In the genomic region with DNA sequence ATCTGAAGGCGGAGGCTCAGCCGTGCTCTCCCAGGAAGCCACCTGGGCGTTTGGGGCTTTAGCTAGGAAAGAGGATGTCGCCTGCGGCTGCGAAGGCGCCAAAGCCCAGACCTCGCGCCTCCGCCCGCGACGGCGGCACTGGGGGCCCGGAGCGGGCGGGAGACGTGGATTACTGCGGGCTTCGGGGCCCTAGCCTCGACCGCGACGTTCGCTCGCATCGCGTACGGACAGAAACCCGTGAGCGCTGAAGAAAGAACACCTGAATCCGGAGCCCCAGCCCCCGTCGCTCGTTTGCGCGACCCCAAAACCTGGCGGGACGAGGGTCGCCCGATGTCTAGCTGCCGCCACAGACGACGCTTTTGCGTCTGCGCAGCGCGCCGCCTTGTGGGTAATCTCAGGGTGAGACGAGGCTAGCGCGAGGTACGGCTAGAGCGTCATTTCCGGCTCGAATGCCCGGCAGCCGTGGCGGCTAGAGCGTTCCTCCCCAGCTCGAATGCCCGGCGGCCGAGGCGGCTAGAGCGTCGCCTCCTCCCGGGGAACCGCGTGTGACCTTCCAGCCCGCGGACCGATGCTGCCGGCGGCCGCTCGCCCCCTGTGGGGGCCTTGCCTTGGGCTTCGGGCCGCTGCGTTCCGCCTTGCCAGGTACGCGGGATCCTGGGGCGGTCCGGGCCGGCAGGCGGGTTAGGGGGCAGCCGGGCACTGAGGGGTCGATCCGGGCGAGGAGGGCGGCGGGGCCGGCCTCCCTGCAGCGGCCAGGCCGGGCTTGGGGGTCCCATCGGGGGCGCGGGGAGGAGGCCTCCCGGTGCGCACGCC, we compare ENCODE assay signal across 1 cellular context.
A peak's percentile ranks its signal among the peaks of the same experiment; 100 is the strongest.
TF ChIP-seq lines count a peak whose summit lies in the region.

A gene (plus strand): TSS at position 434 of the 813 bp plus-strand sequence. CDS start 135 bp downstream, at position 569.

TF ChIP-seq in HepG2, 621 proteins besides CTCF, POLR2A, EP300 and RAD21 (continued from another document and continues in another):
- TF ChIP-seq, protein P1, sequence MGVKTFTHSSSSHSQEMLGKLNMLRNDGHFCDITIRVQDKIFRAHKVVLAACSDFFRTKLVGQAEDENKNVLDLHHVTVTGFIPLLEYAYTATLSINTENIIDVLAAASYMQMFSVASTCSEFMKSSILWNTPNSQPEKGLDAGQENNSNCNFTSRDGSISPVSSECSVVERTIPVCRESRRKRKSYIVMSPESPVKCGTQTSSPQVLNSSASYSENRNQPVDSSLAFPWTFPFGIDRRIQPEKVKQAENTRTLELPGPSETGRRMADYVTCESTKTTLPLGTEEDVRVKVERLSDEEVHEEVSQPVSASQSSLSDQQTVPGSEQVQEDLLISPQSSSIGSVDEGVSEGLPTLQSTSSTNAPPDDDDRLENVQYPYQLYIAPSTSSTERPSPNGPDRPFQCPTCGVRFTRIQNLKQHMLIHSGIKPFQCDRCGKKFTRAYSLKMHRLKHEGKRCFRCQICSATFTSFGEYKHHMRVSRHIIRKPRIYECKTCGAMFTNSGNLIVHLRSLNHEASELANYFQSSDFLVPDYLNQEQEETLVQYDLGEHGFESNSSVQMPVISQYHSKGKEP (CRISPR knock-in tag; IDR thresholded peaks at IDR 0.05): peak; percentile 73; the same call in 1 of the 2 replicates
- no peak for TF ChIP-seq EHMT2 (IDR thresholded peaks at IDR 0.05; ENCODE audit: borderline replicate concordance, low read depth, low read length)
- TF ChIP-seq, protein P2, sequence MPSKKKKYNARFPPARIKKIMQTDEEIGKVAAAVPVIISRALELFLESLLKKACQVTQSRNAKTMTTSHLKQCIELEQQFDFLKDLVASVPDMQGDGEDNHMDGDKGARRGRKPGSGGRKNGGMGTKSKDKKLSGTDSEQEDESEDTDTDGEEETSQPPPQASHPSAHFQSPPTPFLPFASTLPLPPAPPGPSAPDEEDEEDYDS (CRISPR knock-in tag; IDR thresholded peaks at IDR 0.05): peak; percentile 86; the same call in 1 of the 2 replicates
- TF ChIP-seq, protein P3, sequence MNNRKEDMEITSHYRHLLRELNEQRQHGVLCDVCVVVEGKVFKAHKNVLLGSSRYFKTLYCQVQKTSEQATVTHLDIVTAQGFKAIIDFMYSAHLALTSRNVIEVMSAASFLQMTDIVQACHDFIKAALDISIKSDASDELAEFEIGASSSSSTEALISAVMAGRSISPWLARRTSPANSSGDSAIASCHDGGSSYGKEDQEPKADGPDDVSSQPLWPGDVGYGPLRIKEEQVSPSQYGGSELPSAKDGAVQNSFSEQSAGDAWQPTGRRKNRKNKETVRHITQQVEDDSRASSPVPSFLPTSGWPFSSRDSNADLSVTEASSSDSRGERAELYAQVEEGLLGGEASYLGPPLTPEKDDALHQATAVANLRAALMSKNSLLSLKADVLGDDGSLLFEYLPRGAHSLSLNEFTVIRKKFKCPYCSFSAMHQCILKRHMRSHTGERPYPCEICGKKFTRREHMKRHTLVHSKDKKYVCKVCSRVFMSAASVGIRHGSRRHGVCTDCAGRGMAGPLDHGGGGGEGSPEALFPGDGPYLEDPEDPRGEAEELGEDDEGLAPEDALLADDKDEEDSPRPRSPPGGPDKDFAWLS (CRISPR knock-in tag; IDR thresholded peaks at IDR 0.05; ENCODE audit: borderline replicate concordance): peak; percentile 49; the same call in 1 of the 2 replicates
- TF ChIP-seq ZNF382 (CRISPR knock-in tag; IDR thresholded peaks at IDR 0.05; ENCODE audit: borderline replicate concordance): no peak
- TF ChIP-seq DNMT1 (CRISPR knock-in tag; IDR thresholded peaks at IDR 0.05): peak; percentile 83
- TF ChIP-seq ZNF224 (CRISPR knock-in tag; IDR thresholded peaks at IDR 0.05): no peak
- TF ChIP-seq, protein P4, sequence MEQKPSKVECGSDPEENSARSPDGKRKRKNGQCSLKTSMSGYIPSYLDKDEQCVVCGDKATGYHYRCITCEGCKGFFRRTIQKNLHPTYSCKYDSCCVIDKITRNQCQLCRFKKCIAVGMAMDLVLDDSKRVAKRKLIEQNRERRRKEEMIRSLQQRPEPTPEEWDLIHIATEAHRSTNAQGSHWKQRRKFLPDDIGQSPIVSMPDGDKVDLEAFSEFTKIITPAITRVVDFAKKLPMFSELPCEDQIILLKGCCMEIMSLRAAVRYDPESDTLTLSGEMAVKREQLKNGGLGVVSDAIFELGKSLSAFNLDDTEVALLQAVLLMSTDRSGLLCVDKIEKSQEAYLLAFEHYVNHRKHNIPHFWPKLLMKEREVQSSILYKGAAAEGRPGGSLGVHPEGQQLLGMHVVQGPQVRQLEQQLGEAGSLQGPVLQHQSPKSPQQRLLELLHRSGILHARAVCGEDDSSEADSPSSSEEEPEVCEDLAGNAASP (CRISPR knock-in tag; IDR thresholded peaks at IDR 0.05; ENCODE audit: borderline replicate concordance): peak; percentile 91; the same call in 1 of the 2 replicates
- no peak for TF ChIP-seq MAFF (IDR thresholded peaks at IDR 0.05; ENCODE audit: low read depth, low read length)
- TF ChIP-seq NFRKB (IDR thresholded peaks at IDR 0.05): no peak
- peak; percentile 94 for TF ChIP-seq ZNF556 (CRISPR knock-in tag; IDR thresholded peaks at IDR 0.05; ENCODE audit: borderline replicate concordance)
- TF ChIP-seq, protein P5, sequence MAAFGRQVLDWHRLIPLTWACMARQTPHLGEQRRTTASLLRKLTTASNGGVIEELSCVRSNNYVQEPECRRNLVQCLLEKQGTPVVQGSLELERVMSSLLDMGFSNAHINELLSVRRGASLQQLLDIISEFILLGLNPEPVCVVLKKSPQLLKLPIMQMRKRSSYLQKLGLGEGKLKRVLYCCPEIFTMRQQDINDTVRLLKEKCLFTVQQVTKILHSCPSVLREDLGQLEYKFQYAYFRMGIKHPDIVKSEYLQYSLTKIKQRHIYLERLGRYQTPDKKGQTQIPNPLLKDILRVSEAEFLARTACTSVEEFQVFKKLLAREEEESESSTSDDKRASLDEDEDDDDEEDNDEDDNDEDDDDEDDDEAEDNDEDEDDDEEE (CRISPR knock-in tag; IDR thresholded peaks at IDR 0.05): peak; percentile 96
- TF ChIP-seq, protein P6, sequence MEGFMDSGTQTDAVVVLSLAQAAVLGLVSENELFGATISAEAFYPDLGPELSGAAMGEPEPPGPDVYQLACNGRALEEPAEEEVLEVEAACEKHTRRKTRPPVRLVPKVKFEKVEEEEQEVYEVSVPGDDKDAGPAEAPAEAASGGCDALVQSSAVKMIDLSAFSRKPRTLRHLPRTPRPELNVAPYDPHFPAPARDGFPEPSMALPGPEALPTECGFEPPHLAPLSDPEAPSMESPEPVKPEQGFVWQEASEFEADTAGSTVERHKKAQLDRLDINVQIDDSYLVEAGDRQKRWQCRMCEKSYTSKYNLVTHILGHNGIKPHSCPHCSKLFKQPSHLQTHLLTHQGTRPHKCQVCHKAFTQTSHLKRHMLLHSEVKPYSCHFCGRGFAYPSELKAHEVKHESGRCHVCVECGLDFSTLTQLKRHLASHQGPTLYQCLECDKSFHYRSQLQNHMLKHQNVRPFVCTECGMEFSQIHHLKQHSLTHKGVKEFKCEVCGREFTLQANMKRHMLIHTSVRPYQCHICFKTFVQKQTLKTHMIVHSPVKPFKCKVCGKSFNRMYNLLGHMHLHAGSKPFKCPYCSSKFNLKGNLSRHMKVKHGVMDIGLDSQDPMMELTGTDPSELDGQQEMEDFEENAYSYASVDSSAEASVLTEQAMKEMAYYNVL (CRISPR knock-in tag; IDR thresholded peaks at IDR 0.05; ENCODE audit: borderline replicate concordance): peak; percentile 68; the same call in 1 of the 2 replicates
- peak; percentile 91 for TF ChIP-seq TEAD3 (CRISPR knock-in tag; optimal IDR thresholded peaks at IDR 0.05; ENCODE audit: borderline replicate concordance)
- TF ChIP-seq, protein P7, sequence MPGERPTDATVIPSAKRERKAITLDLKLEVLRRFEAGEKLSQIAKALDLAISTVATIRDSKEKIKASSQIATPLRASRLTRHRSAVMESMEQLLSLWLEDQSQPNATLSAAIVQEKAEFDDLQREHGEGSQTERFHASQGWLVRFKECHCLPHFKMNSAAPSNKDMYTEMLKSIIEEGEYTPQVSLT (CRISPR knock-in tag; IDR thresholded peaks at IDR 0.05; ENCODE audit: borderline replicate concordance, low read depth): no peak; the same call in 1 of the 2 replicates
- TF ChIP-seq ZNF570 (CRISPR knock-in tag; IDR thresholded peaks at IDR 0.05; ENCODE audit: borderline replicate concordance): peak; percentile 74; the same call in 1 of the 2 replicates
- peak; percentile 62; the same call in 1 of the 2 replicates for TF ChIP-seq GATA4 (IDR thresholded peaks at IDR 0.05; ENCODE audit: borderline replicate concordance, low read depth)
- peak; percentile 29; the same call in 1 of the 2 replicates for TF ChIP-seq DNMT3B (CRISPR knock-in tag; conservative IDR thresholded peaks at IDR 0.05)
- TF ChIP-seq NRL (CRISPR knock-in tag; IDR thresholded peaks at IDR 0.05; ENCODE audit: borderline replicate concordance): peak; percentile 48; the same call in 1 of the 2 replicates
- peak; percentile 87 for TF ChIP-seq ZNF709 (CRISPR knock-in tag; IDR thresholded peaks at IDR 0.05)
- 0 out of 2 replicates have a peak, but pooled peaks have one; percentile 43 for TF ChIP-seq ZNF839 (CRISPR knock-in tag; IDR thresholded peaks at IDR 0.05; ENCODE audit: borderline replicate concordance)
- TF ChIP-seq HES4 (CRISPR knock-in tag; IDR thresholded peaks at IDR 0.05; ENCODE audit: borderline replicate concordance): peak; percentile 90; the same call in 1 of the 2 replicates
- TF ChIP-seq MED8 (CRISPR knock-in tag; IDR thresholded peaks at IDR 0.05; ENCODE audit: insufficient replicate concordance): peak; percentile 81
- TF ChIP-seq, protein P8, sequence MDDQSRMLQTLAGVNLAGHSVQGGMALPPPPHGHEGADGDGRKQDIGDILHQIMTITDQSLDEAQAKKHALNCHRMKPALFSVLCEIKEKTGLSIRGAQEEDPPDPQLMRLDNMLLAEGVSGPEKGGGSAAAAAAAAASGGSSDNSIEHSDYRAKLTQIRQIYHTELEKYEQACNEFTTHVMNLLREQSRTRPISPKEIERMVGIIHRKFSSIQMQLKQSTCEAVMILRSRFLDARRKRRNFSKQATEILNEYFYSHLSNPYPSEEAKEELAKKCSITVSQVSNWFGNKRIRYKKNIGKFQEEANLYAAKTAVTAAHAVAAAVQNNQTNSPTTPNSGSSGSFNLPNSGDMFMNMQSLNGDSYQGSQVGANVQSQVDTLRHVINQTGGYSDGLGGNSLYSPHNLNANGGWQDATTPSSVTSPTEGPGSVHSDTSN (CRISPR knock-in tag; IDR thresholded peaks at IDR 0.05; ENCODE audit: borderline replicate concordance): peak; percentile 72; the same call in 1 of the 2 replicates
- TF ChIP-seq CREM (IDR thresholded peaks at IDR 0.05): peak; percentile 94
- peak; percentile 73; the same call in 1 of the 2 replicates for TF ChIP-seq CREM (CRISPR knock-in tag; IDR thresholded peaks at IDR 0.05)
- peak; percentile 96 for TF ChIP-seq ZNF143 (CRISPR knock-in tag; IDR thresholded peaks at IDR 0.05)
- TF ChIP-seq ZNF816 (CRISPR knock-in tag; IDR thresholded peaks at IDR 0.05; ENCODE audit: borderline replicate concordance): peak; percentile 68; the same call in 1 of the 2 replicates
- peak; percentile 98 for TF ChIP-seq KAT7 (CRISPR knock-in tag; IDR thresholded peaks at IDR 0.05; ENCODE audit: borderline replicate concordance)
- no peak for TF ChIP-seq KDM1A (CRISPR knock-in tag; IDR thresholded peaks at IDR 0.05)
- TF ChIP-seq ZNF12 (CRISPR knock-in tag; IDR thresholded peaks at IDR 0.05): peak; percentile 79
- TF ChIP-seq ZFP36L1 (CRISPR knock-in tag; IDR thresholded peaks at IDR 0.05): peak; percentile 94
- 0 out of 2 replicates have a peak, but pooled peaks have one; percentile 34 for TF ChIP-seq ZFP37 (CRISPR knock-in tag; IDR thresholded peaks at IDR 0.05; ENCODE audit: borderline replicate concordance)
- no peak for TF ChIP-seq TRIM24 (CRISPR knock-in tag; IDR thresholded peaks at IDR 0.05)
- TF ChIP-seq, protein P9, sequence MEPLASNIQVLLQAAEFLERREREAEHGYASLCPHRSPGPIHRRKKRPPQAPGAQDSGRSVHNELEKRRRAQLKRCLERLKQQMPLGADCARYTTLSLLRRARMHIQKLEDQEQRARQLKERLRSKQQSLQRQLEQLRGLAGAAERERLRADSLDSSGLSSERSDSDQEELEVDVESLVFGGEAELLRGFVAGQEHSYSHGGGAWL (CRISPR knock-in tag; IDR thresholded peaks at IDR 0.05): peak; percentile 97
- TF ChIP-seq HOXA5 (CRISPR knock-in tag; IDR thresholded peaks at IDR 0.05): peak; percentile 92
- peak; percentile 91 for TF ChIP-seq PHF21A (CRISPR knock-in tag; IDR thresholded peaks at IDR 0.05)
- peak; percentile 98 for TF ChIP-seq DMAP1 (CRISPR knock-in tag; IDR thresholded peaks at IDR 0.05)
- no peak for TF ChIP-seq ZNF878 (CRISPR knock-in tag; IDR thresholded peaks at IDR 0.05)
- TF ChIP-seq FOXJ3 (CRISPR knock-in tag; IDR thresholded peaks at IDR 0.05; ENCODE audit: borderline replicate concordance): no peak; the same call in 1 of the 2 replicates
- TF ChIP-seq, protein P10, sequence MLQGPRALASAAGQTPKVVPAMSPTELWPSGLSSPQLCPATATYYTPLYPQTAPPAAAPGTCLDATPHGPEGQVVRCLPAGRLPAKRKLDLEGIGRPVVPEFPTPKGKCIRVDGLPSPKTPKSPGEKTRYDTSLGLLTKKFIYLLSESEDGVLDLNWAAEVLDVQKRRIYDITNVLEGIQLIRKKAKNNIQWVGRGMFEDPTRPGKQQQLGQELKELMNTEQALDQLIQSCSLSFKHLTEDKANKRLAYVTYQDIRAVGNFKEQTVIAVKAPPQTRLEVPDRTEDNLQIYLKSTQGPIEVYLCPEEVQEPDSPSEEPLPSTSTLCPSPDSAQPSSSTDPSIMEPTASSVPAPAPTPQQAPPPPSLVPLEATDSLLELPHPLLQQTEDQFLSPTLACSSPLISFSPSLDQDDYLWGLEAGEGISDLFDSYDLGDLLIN (CRISPR knock-in tag; IDR thresholded peaks at IDR 0.05; ENCODE audit: borderline replicate concordance): peak; percentile 31
- peak; percentile 88; the same call in 1 of the 3 replicates for TF ChIP-seq MXI1 (IDR thresholded peaks at IDR 0.05; ENCODE audit: borderline replicate concordance, low read depth, low read length)
- TF ChIP-seq ZNF670 (CRISPR knock-in tag; IDR thresholded peaks at IDR 0.05; ENCODE audit: borderline replicate concordance): peak; percentile 90
- peak; percentile 89 for TF ChIP-seq ELF1 (CRISPR knock-in tag; IDR thresholded peaks at IDR 0.05)
- TF ChIP-seq KLF9 (CRISPR knock-in tag; IDR thresholded peaks at IDR 0.05; ENCODE audit: low read depth): peak; percentile 73; the same call in 1 of the 2 replicates
- peak; percentile 90 for TF ChIP-seq AGO2 (optimal IDR thresholded peaks at IDR 0.05; ENCODE audit: low read depth, low read length)
- TF ChIP-seq ZNF883 (CRISPR knock-in tag; IDR thresholded peaks at IDR 0.05; ENCODE audit: not compliant biosample characterization): no peak
- TF ChIP-seq, protein P11, sequence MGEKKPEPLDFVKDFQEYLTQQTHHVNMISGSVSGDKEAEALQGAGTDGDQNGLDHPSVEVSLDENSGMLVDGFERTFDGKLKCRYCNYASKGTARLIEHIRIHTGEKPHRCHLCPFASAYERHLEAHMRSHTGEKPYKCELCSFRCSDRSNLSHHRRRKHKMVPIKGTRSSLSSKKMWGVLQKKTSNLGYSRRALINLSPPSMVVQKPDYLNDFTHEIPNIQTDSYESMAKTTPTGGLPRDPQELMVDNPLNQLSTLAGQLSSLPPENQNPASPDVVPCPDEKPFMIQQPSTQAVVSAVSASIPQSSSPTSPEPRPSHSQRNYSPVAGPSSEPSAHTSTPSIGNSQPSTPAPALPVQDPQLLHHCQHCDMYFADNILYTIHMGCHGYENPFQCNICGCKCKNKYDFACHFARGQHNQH (CRISPR knock-in tag; IDR thresholded peaks at IDR 0.05): peak; percentile 89; the same call in 1 of the 2 replicates
- no peak for TF ChIP-seq CCAR2 (optimal IDR thresholded peaks at IDR 0.05; ENCODE audit: low read depth, low read length)
